8 cellular contexts compared by ENCODE assay signal in the genomic region with DNA sequence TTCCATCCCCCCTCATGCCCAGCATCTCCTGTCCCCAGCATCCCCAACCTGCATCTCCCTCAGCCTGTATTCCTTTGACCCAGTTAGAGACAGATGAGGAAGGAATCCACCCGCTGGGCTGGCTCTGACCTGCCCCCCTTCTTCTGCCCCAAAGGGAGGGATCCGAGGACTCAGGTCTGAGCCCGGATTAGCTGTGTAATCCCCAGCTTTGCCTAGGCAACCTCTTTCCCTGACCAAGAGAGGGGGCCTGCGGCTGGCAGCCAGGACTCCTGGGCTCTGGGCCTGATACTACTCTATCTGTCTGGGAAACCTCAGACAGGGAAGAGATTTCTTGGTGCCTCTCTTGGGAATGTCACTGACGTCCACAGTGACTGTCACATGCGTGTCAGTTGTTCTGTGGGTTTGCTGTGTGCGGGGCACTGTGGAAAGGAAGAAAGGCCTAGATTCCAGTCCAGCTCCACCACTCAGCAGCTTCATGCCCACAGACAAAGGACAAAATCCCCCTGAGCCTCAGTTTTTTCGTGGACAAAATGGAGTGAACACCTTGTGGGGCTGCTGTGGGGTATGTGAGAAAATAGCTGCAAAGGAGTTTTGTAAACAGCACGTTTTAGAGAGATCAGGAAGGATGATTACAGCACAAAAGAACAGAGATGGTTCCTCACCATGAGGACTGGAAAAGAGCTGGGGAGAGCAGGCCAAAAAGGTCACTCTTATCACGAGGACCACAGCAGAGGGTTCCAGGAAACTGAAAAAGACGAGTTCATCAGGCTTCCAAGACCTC. TPM values are rescaled to one million over a fixed set of nuclear protein-coding genes. Genes with fewer than 3 reads are reported as not detected.
DNase-seq lines count a peak whose midpoint lies in the region; ATAC-seq and TF ChIP-seq lines count a peak whose summit lies in the region.
"Had no signal": no experiment of that assay in that cellular context is flagged by ENCODE, and none has a peak within 500 bp of the region (broad histone marks: within the 10 kb centered on the region; RNA-seq: fewer than 3 reads in every experiment).

No MANE protein-coding gene starts in this region.

- H3K27ac ChIP-seq in OCI-LY3 (ENCODE audit: low read length) = no peak overlapping the region
- peak overlapping the region; percentile 30 for H3K27ac ChIP-seq in ectodermal cell (ENCODE audit: insufficient read depth, low read depth, low read length, poor library complexity, severe bottlenecking)

- H3K9me3 Mint-ChIP-seq in osteocyte (ENCODE audit: unreplicated experiment) = no peaks in the 10 kb centered on the region

- H2AFZ ChIP-seq in OCI-LY3 (ENCODE audit: low read depth, low read length) = no peak overlapping the region

- H3K9me3 ChIP-seq in OCI-LY3 (ENCODE audit: insufficient read depth, low read length) = peaks cover 5% of the 10 kb centered on the region; the same call in 1 of the 2 replicates
- no peaks in the 10 kb centered on the region for H3K9me3 ChIP-seq in ectodermal cell (ENCODE audit: control insufficient read depth, low read length)

- no peak for TF ChIP-seq CTCF in OCI-LY3 (IDR thresholded peaks at IDR 0.05; ENCODE audit: low read depth, low read length)
- no peak for TF ChIP-seq CTCF in osteocyte (IDR thresholded peaks at IDR 0.05)

- peaks cover 17% of the 10 kb centered on the region for H3K79me2 ChIP-seq in OCI-LY3 (ENCODE audit: low read length)

- H3K4me1 Mint-ChIP-seq in osteocyte (ENCODE audit: unreplicated experiment) = peaks cover 9% of the 10 kb centered on the region

- H3K27me3 ChIP-seq in OCI-LY3 (ENCODE audit: low read depth, low read length) (peaks cover 11% of the 10 kb centered on the region; the same call in 1 of the 2 replicates), ectodermal cell (ENCODE audit: control insufficient read depth, insufficient read depth, low read length, poor library complexity, severe bottlenecking) (peaks cover 19% of the 10 kb centered on the region)

- H3K9ac ChIP-seq in OCI-LY3 (ENCODE audit: low read length) = no peak overlapping the region

- peak overlapping the region; percentile 54 for H3K4me3 Mint-ChIP-seq in osteocyte (ENCODE audit: unreplicated experiment)

- H3K4me3 ChIP-seq in OCI-LY3 (ENCODE audit: low read length) (peak overlapping the region; percentile 90), ectodermal cell (ENCODE audit: insufficient read depth, low read depth, low read length) (no peak overlapping the region)

- peaks cover 20% of the 10 kb centered on the region for H3K4me1 ChIP-seq in OCI-LY3 (ENCODE audit: low read length)
- H3K4me1 ChIP-seq in ectodermal cell (ENCODE audit: control insufficient read depth, insufficient read depth, low read length) = peaks cover 21% of the 10 kb centered on the region

- H3K27me3 Mint-ChIP-seq in osteocyte (ENCODE audit: unreplicated experiment) = peaks cover 20% of the 10 kb centered on the region

- no peaks in the 10 kb centered on the region for H3K36me3 Mint-ChIP-seq in osteocyte (ENCODE audit: unreplicated experiment)

- WGBS in ectodermal cell, 2 experiments = 58 to 64% methylated on average over 11 of the region's 11 CpGs

- in situ Hi-C loops in G401 (cut with HindIII; ENCODE audit: low sequenced_read_pairs) = no loop called here

- H3K36me3 ChIP-seq in OCI-LY3 (replicated peaks; ENCODE audit: low read depth, low read length) (peaks cover 10% of the 10 kb centered on the region), ectodermal cell (ENCODE audit: control insufficient read depth, insufficient read depth, low read length) (peaks cover 13% of the 10 kb centered on the region)

- peak overlapping the region; percentile 93 for H3K4me2 ChIP-seq in OCI-LY3 (ENCODE audit: low read length)

- no peak overlapping the region for H3K27ac Mint-ChIP-seq in osteocyte (ENCODE audit: unreplicated experiment)

- DNase-seq in G401 (ENCODE audit: low spot score) (peak; percentile 26), osteocyte (ENCODE audit: extremely low spot score, unreplicated experiment) (no peak), COLO668 (lab: John Stamatoyannopoulos, UW; ENCODE audit: unreplicated experiment) (no peak)

- ATAC-seq in HG03460 (IDR thresholded peaks at IDR 0.05; ENCODE audit: unreplicated experiment) (no peak), GM19351 (IDR thresholded peaks at IDR 0.05; ENCODE audit: unreplicated experiment) (no peak)

- H4K20me1 ChIP-seq in OCI-LY3 (ENCODE audit: insufficient read depth, low read length) = no peaks in the 10 kb centered on the region

RNA-seq across cellular contexts. Expression of gene NDUFV1, which starts 1.3 kb away (rescaled TPM):
- total RNA-seq in G401 (2014; rRNA removed; shearing (Covaris generic)) = 412 and 488 TPM in 2 replicates
- 124 TPM for polyA plus RNA-seq in ectodermal cell (2013, experiment 1 of 4)
- 108 TPM for polyA plus RNA-seq in ectodermal cell (2013, experiment 2 of 4)
- polyA plus RNA-seq in ectodermal cell (2013, experiment 3 of 4) = 99.8 TPM
- 102 TPM for polyA plus RNA-seq in ectodermal cell (2013, experiment 4 of 4)
- 180 and 185 TPM in 2 replicates for total RNA-seq in osteocyte

RNA-seq across cellular contexts. Expression of gene GSTP1, which starts 21.8 kb away (rescaled TPM):
- total RNA-seq in G401 (2014; rRNA removed; shearing (Covaris generic)) = 1,075 and 1,129 TPM in 2 replicates
- polyA plus RNA-seq in ectodermal cell (2013, experiment 1 of 4) = 662 TPM
- polyA plus RNA-seq in ectodermal cell (2013, experiment 2 of 4) = 591 TPM
- polyA plus RNA-seq in ectodermal cell (2013, experiment 3 of 4) = 591 TPM
- polyA plus RNA-seq in ectodermal cell (2013, experiment 4 of 4) = 596 TPM
- total RNA-seq in osteocyte = 509 and 544 TPM in 2 replicates

RNA-seq across cellular contexts. Expression of gene NUDT8, which starts 24.3 kb away (rescaled TPM):
- 12.1 and 12.6 TPM in 2 replicates for total RNA-seq in G401 (2014; rRNA removed; shearing (Covaris generic))
- polyA plus RNA-seq in ectodermal cell (2013, experiment 1 of 4) = 10.1 TPM
- polyA plus RNA-seq in ectodermal cell (2013, experiment 2 of 4) = 5.6 TPM
- 9.9 TPM for polyA plus RNA-seq in ectodermal cell (2013, experiment 3 of 4)
- polyA plus RNA-seq in ectodermal cell (2013, experiment 4 of 4) = 9.4 TPM
- total RNA-seq in osteocyte = 5.9 and 8.0 TPM in 2 replicates

RNA-seq across cellular contexts. Expression of gene TBX10, which starts 34.1 kb away (rescaled TPM):
- not detected in 2 replicates for total RNA-seq in G401 (2014; rRNA removed; shearing (Covaris generic))
- not detected for polyA plus RNA-seq in ectodermal cell (2013, experiment 1 of 4)
- polyA plus RNA-seq in ectodermal cell (2013, experiment 2 of 4) = not detected
- polyA plus RNA-seq in ectodermal cell (2013, experiment 3 of 4) = 0.27 TPM
- polyA plus RNA-seq in ectodermal cell (2013, experiment 4 of 4) = 0.85 TPM
- not detected in 2 replicates for total RNA-seq in osteocyte
- total RNA-seq: NCI-H460 had no signal

RNA-seq across cellular contexts. Expression of gene ACY3, which starts 45.1 kb away (rescaled TPM):
- total RNA-seq in G401 (2014; rRNA removed; shearing (Covaris generic)) = not detected in 2 replicates
- not detected for polyA plus RNA-seq in ectodermal cell (2013, experiment 1 of 4)
- polyA plus RNA-seq in ectodermal cell (2013, experiment 2 of 4) = not detected
- polyA plus RNA-seq in ectodermal cell (2013, experiment 3 of 4) = not detected
- not detected for polyA plus RNA-seq in ectodermal cell (2013, experiment 4 of 4)
- total RNA-seq in osteocyte = not detected in 2 replicates
- total RNA-seq: NCI-H460 had no signal
